ENCODE assay signal across 8 cellular contexts in genomic region chr1:23825076-23825761, GRCh38. TPM values are rescaled to one million over a fixed set of nuclear protein-coding genes. Genes with fewer than 3 reads are reported as not detected.
A peak's percentile ranks its signal among the peaks of the same experiment; 100 is the strongest.
DNase-seq lines count a peak whose midpoint lies in the region; ATAC-seq, FAIRE-seq and TF ChIP-seq lines count a peak whose summit lies in the region.

Gene HMGCL (minus strand): TSS chr1:23825429. CDS start chr1:23825415, 14 bp downstream.

- peak within 1 kb of the TSS; percentile 88 for H3K27ac Mint-ChIP-seq in Caco-2 (ENCODE audit: unreplicated experiment)

- H3K9me3 ChIP-seq in Caco-2 (no peaks in the 10 kb centered on the region), esophagus muscularis mucosa (no peaks in the 10 kb centered on the region), muscle layer of duodenum (ENCODE audit: control insufficient read depth in 1 of 2, low read length in 2 of 2) (no peaks in the 10 kb centered on the region)

- TF ChIP-seq CTCF in Caco-2 (IDR thresholded peaks at IDR 0.05; ENCODE audit: insufficient read depth in 1 of 2, low read depth in 1 of 2, low read length in 1 of 2, severe bottlenecking in 1 of 2, unreplicated experiment in 1 of 2), result no peak
- TF ChIP-seq CTCF in esophagus muscularis mucosa (IDR thresholded peaks at IDR 0.05), result peak in 1 of 3 experiments; percentile 33

- H3K36me3 ChIP-seq in Caco-2 (ENCODE audit: control insufficient read depth, insufficient read depth, low read length), result no peaks in the 10 kb centered on the region
- peaks cover 0 to 3% (median 2%) of the 10 kb centered on the region in 4 donors for H3K36me3 ChIP-seq in esophagus muscularis mucosa
- peaks cover 0 to 2% of the 10 kb centered on the region in 2 donors for H3K36me3 ChIP-seq in muscle layer of duodenum (ENCODE audit: control insufficient read depth in 1 of 2, insufficient read depth in 2 of 2, low read length in 2 of 2)

- H3K4me3 Mint-ChIP-seq in Caco-2 (ENCODE audit: unreplicated experiment), result peak within 1 kb of the TSS; percentile 85

- POLR2A ChIA-PET in Caco-2 (lab: Charles Lee), result interaction anchor here (0.6 to 1.3 kb wide), 9 partner anchors 13 to 819 kb away, joined by 3 to 11 read pairs (median 5); partner anchors contain the start of genes GALE and PNRC2

- H3K27ac ChIP-seq in esophagus muscularis mucosa (replicated peaks in 1 of 4) (peak within 1 kb of the TSS; percentile 92 to 96 (median 94)), muscle layer of duodenum (ENCODE audit: low read length) (peak within 1 kb of the TSS; percentile 97)

- H3K4me1 ChIP-seq in Caco-2, result no peaks in the 10 kb centered on the region
- H3K4me1 ChIP-seq in esophagus muscularis mucosa, result peaks cover 9 to 31% (median 13%) of the 10 kb centered on the region in 4 donors
- peaks cover 0 to 12% of the 10 kb centered on the region in 2 donors for H3K4me1 ChIP-seq in muscle layer of duodenum (ENCODE audit: control insufficient read depth in 1 of 2, insufficient read depth in 2 of 2, low read length in 2 of 2)

- intact Hi-C loops in Caco-2 (cut with micrococcal nuclease; ENCODE audit: unreplicated experiment), result loop anchor here (1.0 kb wide), 1 partner anchor 16 kb away; no protein-coding TSS in a partner anchor
- intact Hi-C loops in esophagus muscularis mucosa (cut with DNase I), result no loop called here

- BruUV-seq in Caco-2 (replicated peaks; lab: Mats Ljungman, UMichigan), result no TSS peak

- no peak for TF ChIP-seq EP300 in esophagus muscularis mucosa (IDR thresholded peaks at IDR 0.05)

- WGBS in esophagus muscularis mucosa, result 0% methylated on average over 7 of the region's 42 CpGs

- H3K9me3 Mint-ChIP-seq in Caco-2 (ENCODE audit: unreplicated experiment), result no peaks in the 10 kb centered on the region

- ATAC-seq in GM21423 (IDR thresholded peaks at IDR 0.05; ENCODE audit: unreplicated experiment), result peak; percentile 91

- H3K4me1 Mint-ChIP-seq in Caco-2 (ENCODE audit: low read depth, unreplicated experiment), result no peaks in the 10 kb centered on the region

- H3K27me3 ChIP-seq in Caco-2 (replicated peaks; ENCODE audit: control insufficient read depth, insufficient read depth, low read length) (no peaks in the 10 kb centered on the region), esophagus muscularis mucosa (no peaks in the 10 kb centered on the region), muscle layer of duodenum (ENCODE audit: low read depth, low read length) (no peaks in the 10 kb centered on the region)

- peak; percentile 83 to 85 for DNase-seq in Caco-2
- DNase-seq in Jurkat, Clone E6-1 (ENCODE audit: low read depth, low spot score), result peak; percentile 75
- DNase-seq in RCC 7860 (ENCODE audit: low spot score), result peak; percentile 61
- peak; percentile 90 to 92 for DNase-seq in activated T-cell treated with anti-CD3 and anti-CD28 coated beads, Interleukin-2, amount 50 U/mL, for 48 hours
- peak; percentile 97 for DNase-seq in esophagus muscularis mucosa (ENCODE audit: extremely low spot score)
- peak; percentile 70 for DNase-seq in stimulated activated CD8-positive, alpha-beta memory T cell treated with anti-CD3 and anti-CD28 coated beads, Interleukin-7, amount 100 ng/mL, for 24 hours (ENCODE audit: low read depth)

- CTCF ChIA-PET in Caco-2 (lab: Charles Lee), result interaction anchor here (0.5 to 0.7 kb wide), 6 partner anchors 13 to 325 kb away, joined by 3 read pairs; partner anchors contain the start of gene GALE

- H3K4me3 ChIP-seq in Caco-2 (ENCODE audit: low read depth, low read length) (peak within 1 kb of the TSS; percentile 76), esophagus muscularis mucosa (peak within 1 kb of the TSS; percentile 81 to 99 (median 86)), muscle layer of duodenum (ENCODE audit: low read depth in 1 of 2, low read length in 2 of 2) (peak within 1 kb of the TSS; percentile 76 to 83)
- H3K4me3 ChIP-seq in Jurkat, Clone E6-1 (ENCODE audit: low read length), result peak within 1 kb of the TSS; percentile 96

- peak; percentile 35 for FAIRE-seq in RCC 7860 (lab: Jason Lieb, UNC)

- H3K36me3 Mint-ChIP-seq in Caco-2 (ENCODE audit: insufficient read depth, unreplicated experiment), result peaks cover 6% of the 10 kb centered on the region

- no peaks in the 10 kb centered on the region for H3K27me3 Mint-ChIP-seq in Caco-2 (ENCODE audit: insufficient read depth, unreplicated experiment)

- TF ChIP-seq POLR2A in esophagus muscularis mucosa (IDR thresholded peaks at IDR 0.05; ENCODE audit: low read depth), result peak; percentile 84

RNA-seq across cellular contexts. Expression of gene HMGCL, which starts in this region (rescaled TPM):
- 18.3 and 19.4 TPM in 2 replicates for total RNA-seq in Caco-2 (2022)
- polyA plus RNA-seq in Jurkat, Clone E6-1 (2012; ENCODE audit: insufficient read depth, insufficient read length), result 21.2 TPM
- total RNA-seq in esophagus muscularis mucosa, result 10 to 100 TPM; 25.5 to 50.0 (median 43.9) TPM

Comparison
In these comparisons a context has a peak if more than half of its experiments do, and no peak if none do; other contexts are left out.
1. Peak in every context shown above with its lines: DNase-seq, ATAC-seq, H3K4me3 ChIP-seq and H3K27ac ChIP-seq.